ENCODE assay signal across 20 cellular contexts in the genomic region with DNA sequence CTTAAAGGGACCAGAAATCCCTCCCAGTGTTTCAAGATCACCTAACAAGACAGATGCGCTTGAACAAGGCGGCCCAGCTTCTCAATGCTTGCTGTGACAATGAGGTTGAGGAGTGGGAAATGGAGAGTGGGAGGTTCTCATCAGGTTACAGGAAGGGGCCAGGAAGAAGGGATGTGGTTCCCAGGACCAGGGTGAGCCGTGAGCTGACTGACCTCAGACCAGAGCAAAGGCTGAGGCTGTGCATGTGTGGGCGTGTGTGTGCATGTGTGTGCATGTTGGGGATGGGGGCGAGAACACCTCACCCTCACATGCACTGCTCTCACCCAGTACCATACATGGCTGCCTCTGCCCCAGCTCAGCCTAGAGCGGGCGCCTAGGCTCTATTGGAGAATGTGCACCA.
"Had no signal": no experiment of that assay in that cellular context is flagged by ENCODE, and none has a peak within 500 bp of the region (broad histone marks: within the 10 kb centered on the region; RNA-seq: fewer than 3 reads in every experiment).

No MANE protein-coding gene starts in this region.

- H3K27ac Mint-ChIP-seq: activated B cell treated with CpG ODN at 0.5 μM for 24 hours; activated CD4-positive, alpha-beta memory T cell treated with anti-CD3 and anti-CD28 coated beads for 36 hours; activated naive CD4-positive, alpha-beta T cell treated with anti-CD3 and anti-CD28 coated beads for 36 hours; T-helper 17 cell; type B pancreatic cell had no signal

- H3K4me3 ChIP-seq: cardiac muscle cell, heart left ventricle, mucosa of descending colon, psoas muscle, right atrium auricular region, testis had no signal

- H3K4me1 Mint-ChIP-seq: activated B cell treated with CpG ODN at 0.5 μM for 24 hours, T-helper 17 cell had no signal

- ATAC-seq: heart left ventricle, left cardiac atrium, mucosa of descending colon, psoas muscle, T-helper 17 cell had no signal

- H3K36me3 ChIP-seq: cardiac muscle cell, heart left ventricle, right atrium auricular region had no signal

- DNase-seq: activated B cell treated with CpG ODN at 0.5 μM for 24 hours; activated CD4-positive, alpha-beta memory T cell treated with anti-CD3 and anti-CD28 coated beads for 36 hours; activated CD4-positive, alpha-beta T cell treated with anti-CD3 and anti-CD28 coated beads for 48 hours; activated effector memory CD4-positive, alpha-beta T cell treated with Interleukin-2 at 50 U/mL for 16 hours; activated naive CD4-positive, alpha-beta T cell treated with anti-CD3 and anti-CD28 coated beads for 36 hours; activated T-cell treated with anti-CD3 and anti-CD28 coated beads, Interleukin-2, amount 50 U/mL, for 48 hours; heart left ventricle; islet precursor cell; left cardiac atrium; mesenchymal stem cell; mucosa of descending colon; psoas muscle; stimulated activated CD4-positive, alpha-beta T cell treated with anti-CD3 and anti-CD28 coated beads, Interleukin-1b, Interleukin-23, amount 100 ng/mL, for 48 hours; SW 1271; T-helper 17 cell; testis had no signal

- FAIRE-seq: endometrium had no signal

- H3K27me3 ChIP-seq: cardiac muscle cell, right atrium auricular region, testis had no signal

- H3K9me3 Mint-ChIP-seq: activated B cell treated with CpG ODN at 0.5 μM for 24 hours; activated CD4-positive, alpha-beta memory T cell treated with anti-CD3 and anti-CD28 coated beads for 36 hours; activated naive CD4-positive, alpha-beta T cell treated with anti-CD3 and anti-CD28 coated beads for 36 hours; type B pancreatic cell had no signal

- H3K36me3 Mint-ChIP-seq: activated CD4-positive, alpha-beta memory T cell treated with anti-CD3 and anti-CD28 coated beads for 36 hours; type B pancreatic cell had no signal

- H3K4me3 Mint-ChIP-seq: activated B cell treated with CpG ODN at 0.5 μM for 24 hours; activated CD4-positive, alpha-beta memory T cell treated with anti-CD3 and anti-CD28 coated beads for 36 hours; activated naive CD4-positive, alpha-beta T cell treated with anti-CD3 and anti-CD28 coated beads for 36 hours; T-helper 17 cell; type B pancreatic cell had no signal
